Comparison of ENCODE assay signal across 22 cellular contexts in the genomic region with DNA sequence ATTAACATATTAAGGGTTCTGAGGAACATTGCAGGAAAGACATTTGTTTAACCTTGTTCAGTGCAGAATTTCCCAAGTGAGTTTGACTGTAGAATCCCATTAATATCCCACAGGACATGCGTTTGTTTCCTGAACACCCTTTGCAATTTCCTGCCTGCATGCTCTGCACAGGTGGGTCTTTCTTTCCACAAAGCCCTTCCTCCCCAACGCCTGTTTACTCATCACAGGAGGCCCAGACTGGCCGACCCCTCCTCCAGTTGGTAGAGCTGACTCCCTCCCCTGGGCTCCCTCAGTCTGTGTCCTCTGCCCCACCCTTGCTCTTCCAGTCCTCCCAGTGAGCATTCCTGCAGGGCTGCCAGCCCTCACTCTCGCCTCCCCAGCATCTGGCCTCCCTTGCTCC. TPM values are rescaled to one million over a fixed set of nuclear protein-coding genes. Genes with fewer than 3 reads are reported as not detected.
DNase-seq lines count a peak whose midpoint lies in the region; ATAC-seq, FAIRE-seq and TF ChIP-seq lines count a peak whose summit lies in the region.
"Had no signal": no experiment of that assay in that cellular context is flagged by ENCODE, and none has a peak within 500 bp of the region (broad histone marks: within the 10 kb centered on the region; RNA-seq: fewer than 3 reads in every experiment).

No MANE protein-coding gene starts in this region.

- CTCF ChIA-PET in Calu3 (lab: Charles Lee), result interaction anchor here (1.0 to 1.4 kb wide), 4 partner anchors 8 to 69 kb away, joined by 3 to 4 read pairs (median 4); partner anchors contain the start of gene CITED4
- CTCF ChIA-PET in HEK293 (lab: Yijun Ruan, JAX), result no interaction called here
- CTCF ChIA-PET in RWPE1 (lab: Yijun Ruan, JAX), result no interaction called here

- intact Hi-C loops in Calu3 (cut with micrococcal nuclease; ENCODE audit: unreplicated experiment), result no loop called here
- intact Hi-C loops in left lung (cut with DNase I), result no loop called here
- intact Hi-C loops in vagina (cut with DNase I), result no loop called here

- H3K27ac ChIP-seq in HEK293 (ENCODE audit: extremely low read depth, low read depth, low read length), result no peak overlapping the region
- no peak overlapping the region for H3K27ac ChIP-seq in left lung
- no peak overlapping the region for H3K27ac ChIP-seq in vagina
- no peak overlapping the region for H3K27ac ChIP-seq in RWPE1
- H3K27ac ChIP-seq: coronary artery had no signal

- H3K4me3 Mint-ChIP-seq in Calu3 (ENCODE audit: low read depth, unreplicated experiment) (peak overlapping the region; percentile 18), chondrocyte (ENCODE audit: unreplicated experiment) (no peak overlapping the region)
- H3K4me3 Mint-ChIP-seq: activated naive CD4-positive, alpha-beta T cell treated with anti-CD3 and anti-CD28 coated beads, Interleukin-2, amount 50 U/mL, for 24 hours; memory B cell; naive thymus-derived CD4-positive, alpha-beta T cell; T-cell had no signal

- H3K9me3 ChIP-seq in HEK293 (ENCODE audit: control insufficient read depth, insufficient read depth, low read depth, low read length), result no peaks in the 10 kb centered on the region
- no peaks in the 10 kb centered on the region for H3K9me3 ChIP-seq in left lung
- H3K9me3 ChIP-seq in vagina, result no peaks in the 10 kb centered on the region
- H3K9me3 ChIP-seq: pancreas had no signal

- H3K27me3 Mint-ChIP-seq in Calu3 (ENCODE audit: unreplicated experiment), result no peaks in the 10 kb centered on the region
- H3K27me3 Mint-ChIP-seq in chondrocyte (ENCODE audit: low read depth), result no peaks in the 10 kb centered on the region
- H3K27me3 Mint-ChIP-seq: activated naive CD4-positive, alpha-beta T cell treated with anti-CD3 and anti-CD28 coated beads, Interleukin-2, amount 50 U/mL, for 24 hours had no signal

- TF ChIP-seq CTCF in Calu3 (IDR thresholded peaks at IDR 0.05; ENCODE audit: unreplicated experiment) (no peak), HEK293 (tag by site-specific recombination; IDR thresholded peaks at IDR 0.05) (no peak), chondrocyte (IDR thresholded peaks at IDR 0.05) (no peak), left lung (IDR thresholded peaks at IDR 0.05) (no peak), vagina (IDR thresholded peaks at IDR 0.05) (no peak), RWPE1 (conservative IDR thresholded peaks at IDR 0.05; ENCODE audit: low read depth) (no peak), D721Med (IDR thresholded peaks at IDR 0.05; ENCODE audit: insufficient read depth, missing control alignments) (no peak)

- H3K36me3 ChIP-seq in HEK293 (ENCODE audit: control insufficient read depth in 2 of 2, insufficient read depth in 1 of 2, low read length in 2 of 2), result no peaks in the 10 kb centered on the region
- no peaks in the 10 kb centered on the region for H3K36me3 ChIP-seq in left lung
- H3K36me3 ChIP-seq in vagina, result no peaks in the 10 kb centered on the region
- H3K36me3 ChIP-seq: pancreas had no signal

- BruUV-seq in Calu3 (replicated peaks; lab: Mats Ljungman, UMichigan), result no TSS peak

- H3K4me1 Mint-ChIP-seq in Calu3 (ENCODE audit: low read depth, unreplicated experiment) (peaks cover 36% of the 10 kb centered on the region), chondrocyte (ENCODE audit: low read depth) (peaks cover 18% of the 10 kb centered on the region)
- H3K4me1 Mint-ChIP-seq: activated naive CD4-positive, alpha-beta T cell treated with anti-CD3 and anti-CD28 coated beads, Interleukin-2, amount 50 U/mL, for 24 hours; memory B cell; T-cell had no signal

- POLR2A ChIA-PET in HEK293 (lab: Yijun Ruan, JAX), result no interaction called here
- POLR2A ChIA-PET in RWPE1 (lab: Yijun Ruan, JAX; ENCODE audit: low non-redundant PET), result no interaction called here

- H3K27ac Mint-ChIP-seq in Calu3 (ENCODE audit: unreplicated experiment) (peak overlapping the region; percentile 19), chondrocyte (ENCODE audit: unreplicated experiment) (peak overlapping the region; percentile 27)
- H3K27ac Mint-ChIP-seq: activated naive CD4-positive, alpha-beta T cell treated with anti-CD3 and anti-CD28 coated beads, Interleukin-2, amount 50 U/mL, for 24 hours; memory B cell; naive thymus-derived CD4-positive, alpha-beta T cell; T-cell had no signal

- no peak for FAIRE-seq in D721Med (lab: Jason Lieb, UNC)
- FAIRE-seq: GM12878, HTR-8/SVneo, islet of Langerhans, pancreas had no signal

- H3K36me3 Mint-ChIP-seq in Calu3 (ENCODE audit: insufficient read depth, unreplicated experiment) (no peaks in the 10 kb centered on the region), chondrocyte (ENCODE audit: low read depth) (no peaks in the 10 kb centered on the region)
- H3K36me3 Mint-ChIP-seq: activated naive CD4-positive, alpha-beta T cell treated with anti-CD3 and anti-CD28 coated beads, Interleukin-2, amount 50 U/mL, for 24 hours; memory B cell; naive thymus-derived CD4-positive, alpha-beta T cell; T-cell had no signal

- no peaks in the 10 kb centered on the region for H3K27me3 ChIP-seq in left lung
- no peaks in the 10 kb centered on the region for H3K27me3 ChIP-seq in vagina
- H3K27me3 ChIP-seq: pancreas had no signal

- ATAC-seq in left lung, result peak; percentile 22
- no peak for ATAC-seq in HG03139 (IDR thresholded peaks at IDR 0.05; ENCODE audit: unreplicated experiment)
- ATAC-seq: GM12878; naive thymus-derived CD4-positive, alpha-beta T cell; T-cell had no signal

- TF ChIP-seq POLR2A in vagina (IDR thresholded peaks at IDR 0.05), result no peak

- DNase-seq in Calu3, result peak; percentile 54
- peak; percentile 46 for DNase-seq in chondrocyte (ENCODE audit: low spot score)
- DNase-seq in left lung, result no peak
- no peak for DNase-seq in vagina (ENCODE audit: extremely low spot score in 2 of 2)
- DNase-seq in RWPE1 (ENCODE audit: low spot score), result no peak
- no peak for DNase-seq in D721Med (ENCODE audit: insufficient read length, low spot score)
- DNase-seq: activated CD4-positive, alpha-beta T cell treated with anti-CD3 and anti-CD28 coated beads, Interleukin-2, amount 50 U/mL, for 4 hours; activated T-cell treated with anti-CD3 and anti-CD28 coated beads for 4 hours; naive thymus-derived CD4-positive, alpha-beta T cell; NCI-H345; SHP77 treated with DMSO at 0.1 percent for 48 hours; stimulated activated CD4-positive, alpha-beta T cell treated with anti-CD3 and anti-CD28 coated beads, Interleukin-2, amount 100 ng/mL, for 48 hours; T-cell had no signal

- H3K4me3 ChIP-seq in HEK293 (ENCODE audit: low read depth, low read length), result no peak overlapping the region
- no peak overlapping the region for H3K4me3 ChIP-seq in left lung
- no peak overlapping the region for H3K4me3 ChIP-seq in vagina
- H3K4me3 ChIP-seq: coronary artery, GM12878, pancreas had no signal

- H3K4me1 ChIP-seq in HEK293 (ENCODE audit: control insufficient read depth, insufficient read depth, low read length), result no peaks in the 10 kb centered on the region
- H3K4me1 ChIP-seq in left lung, result peaks cover 0 to 2% of the 10 kb centered on the region in 2 donors
- H3K4me1 ChIP-seq in vagina, result no peaks in the 10 kb centered on the region

- H3K9me3 Mint-ChIP-seq in Calu3 (ENCODE audit: low read depth, unreplicated experiment), result no peaks in the 10 kb centered on the region
- no peaks in the 10 kb centered on the region for H3K9me3 Mint-ChIP-seq in chondrocyte (ENCODE audit: low read depth)
- H3K9me3 Mint-ChIP-seq: activated naive CD4-positive, alpha-beta T cell treated with anti-CD3 and anti-CD28 coated beads, Interleukin-2, amount 50 U/mL, for 24 hours; memory B cell; naive thymus-derived CD4-positive, alpha-beta T cell; T-cell had no signal

TF ChIP-seq in HEK293, 187 proteins besides CTCF, POLR2A, EP300 and RAD21:
- TF ChIP-seq ZIC2 (tag by site-specific recombination; IDR thresholded peaks at IDR 0.05) (peak; percentile 45; the same call in 1 of the 2 replicates), ZSCAN30 (tag by site-specific recombination; IDR thresholded peaks at IDR 0.05) (no peak)
TF ChIP-seq in HEK293: peak in this region for 1.

RNA-seq across cellular contexts. Expression of gene CTPS1, which starts 47.5 kb away (rescaled TPM):
- 73.2 and 85.9 TPM in 2 replicates for total RNA-seq in Calu3 (2022)
- total RNA-seq in chondrocyte, result 40.2 to 84.5 TPM (median 79.4 TPM) in 3 replicates
- total RNA-seq in left lung, result 10 to 100 TPM; 20.7 to 39.5 TPM
- total RNA-seq in vagina, result 31.2 TPM

Comparison
In these comparisons a context has a peak if more than half of its experiments do, and no peak if none do; other contexts are left out.
1. DNase-seq: peak in Calu3 (single experiment) and chondrocyte (single experiment); none in left lung (0 of 2), vagina (0 of 2), RWPE1 (single experiment) and D721Med (single experiment).